Comparison of ENCODE assay signal across 32 cellular contexts in genomic region chr6:88679841-88680240, GRCh38.
"Had no signal": no experiment of that assay in that cellular context is flagged by ENCODE, and none has a peak within 500 bp of the region (broad histone marks: within the 10 kb centered on the region; RNA-seq: fewer than 3 reads in every experiment).

No MANE protein-coding gene starts in this region.

- H3K4me3 ChIP-seq: ascending aorta, body of pancreas, breast epithelium had no signal

- H3K4me3 Mint-ChIP-seq: activated CD4-positive, alpha-beta memory T cell treated with anti-CD3 and anti-CD28 coated beads for 36 hours; activated CD4-positive, alpha-beta T cell treated with anti-CD3 and anti-CD28 coated beads for 36 hours; activated CD4-positive, alpha-beta T cell treated with anti-CD3 and anti-CD28 coated beads, Interleukin-2, amount 10 ng/mL, durations not matched to agents 7 days and 5 days; activated CD8-positive, alpha-beta T cell treated with anti-CD3 and anti-CD28 coated beads for 36 hours; activated naive CD4-positive, alpha-beta T cell treated with anti-CD3 and anti-CD28 coated beads for 36 hours; activated naive CD8-positive, alpha-beta T cell treated with anti-CD3 and anti-CD28 coated beads for 36 hours; activated T-cell treated with anti-CD3 and anti-CD28 coated beads, Interleukin-2, amount 50 U/mL, for 4 hours; activated T-cell treated with anti-CD3 and anti-CD28 coated beads, Interleukin-2, amount 50 U/mL, for 72 hours; activated T-helper 1 cell treated with anti-CD3 and anti-CD28 coated beads, Interleukin-12 subunit alpha, Interleukin-12 subunit beta, Interleukin-2, Interleukin-4 antibody, amounts not matched to agents 30 ng/mL and 10 ng/mL and 1 ng/mL, durations not matched to agents 14 hours and 24 hours and 36 hours; activated T-helper 17 cell treated with anti-CD3 and anti-CD28 coated beads, Interleukin-2, amount 50 U/mL, for 72 hours; T-cell; T-helper 17 cell had no signal

- H3K27me3 Mint-ChIP-seq: activated CD4-positive, alpha-beta memory T cell treated with anti-CD3 and anti-CD28 coated beads for 36 hours; activated CD4-positive, alpha-beta T cell treated with anti-CD3 and anti-CD28 coated beads for 36 hours; activated CD4-positive, alpha-beta T cell treated with anti-CD3 and anti-CD28 coated beads, Interleukin-2, amount 10 ng/mL, durations not matched to agents 7 days and 5 days; activated CD8-positive, alpha-beta T cell treated with anti-CD3 and anti-CD28 coated beads for 36 hours; activated naive CD8-positive, alpha-beta T cell treated with anti-CD3 and anti-CD28 coated beads for 36 hours; activated T-helper 17 cell treated with anti-CD3 and anti-CD28 coated beads, Interleukin-2, amount 50 U/mL, for 72 hours; T-cell; T-helper 17 cell had no signal

- H3K4me1 Mint-ChIP-seq: activated CD4-positive, alpha-beta T cell treated with anti-CD3 and anti-CD28 coated beads for 36 hours; activated CD4-positive, alpha-beta T cell treated with anti-CD3 and anti-CD28 coated beads, Interleukin-2, amount 10 ng/mL, durations not matched to agents 7 days and 5 days had no signal

- FAIRE-seq: TTC549 had no signal

- H3K4me1 ChIP-seq: ascending aorta, body of pancreas, breast epithelium had no signal

- H3K36me3 ChIP-seq: brain microvascular endothelial cell, breast epithelium had no signal

- ATAC-seq: activated CD4-positive, alpha-beta T cell treated with anti-CD3 and anti-CD28 coated beads for 36 hours; activated CD4-positive, CD25-positive, alpha-beta regulatory T cell treated with anti-CD3 and anti-CD28 coated beads, Interleukin-2, amount 50 U/mL, for 24 hours; activated CD8-positive, alpha-beta T cell treated with anti-CD3 and anti-CD28 coated beads for 36 hours; activated naive CD4-positive, alpha-beta T cell treated with anti-CD3 and anti-CD28 coated beads, Interleukin-2, amount 50 U/mL, for 72 hours; activated T-cell treated with anti-CD3 and anti-CD28 coated beads, Interleukin-2, amount 50 U/mL, for 4 hours; activated T-cell treated with anti-CD3 and anti-CD28 coated beads, Interleukin-2, amount 50 U/mL, for 72 hours; activated T-helper 17 cell treated with anti-CD3 and anti-CD28 coated beads, Interleukin-2, amount 50 U/mL, for 72 hours; body of pancreas; T-cell; T-helper 17 cell had no signal

- H3K27me3 ChIP-seq: ascending aorta, body of pancreas, brain microvascular endothelial cell, breast epithelium had no signal

- H3K27ac Mint-ChIP-seq: activated CD4-positive, alpha-beta memory T cell treated with anti-CD3 and anti-CD28 coated beads for 36 hours; activated CD4-positive, alpha-beta T cell treated with anti-CD3 and anti-CD28 coated beads for 36 hours; activated CD4-positive, alpha-beta T cell treated with anti-CD3 and anti-CD28 coated beads, Interleukin-2, amount 10 ng/mL, durations not matched to agents 7 days and 5 days; activated CD8-positive, alpha-beta T cell treated with anti-CD3 and anti-CD28 coated beads for 36 hours; activated naive CD4-positive, alpha-beta T cell treated with anti-CD3 and anti-CD28 coated beads for 36 hours; activated naive CD4-positive, alpha-beta T cell treated with anti-CD3 and anti-CD28 coated beads, Interleukin-2, amount 50 U/mL, for 72 hours; activated naive CD8-positive, alpha-beta T cell treated with anti-CD3 and anti-CD28 coated beads for 36 hours; activated T-cell treated with anti-CD3 and anti-CD28 coated beads, Interleukin-2, amount 50 U/mL, for 72 hours; activated T-helper 1 cell treated with anti-CD3 and anti-CD28 coated beads, Interleukin-12 subunit alpha, Interleukin-12 subunit beta, Interleukin-2, Interleukin-4 antibody, amounts not matched to agents 30 ng/mL and 10 ng/mL and 1 ng/mL, durations not matched to agents 14 hours and 24 hours and 36 hours; T-cell had no signal

- H3K9me3 Mint-ChIP-seq: activated CD4-positive, alpha-beta memory T cell treated with anti-CD3 and anti-CD28 coated beads for 36 hours; activated CD4-positive, alpha-beta T cell treated with anti-CD3 and anti-CD28 coated beads, Interleukin-2, amount 10 ng/mL, durations not matched to agents 7 days and 5 days; activated CD8-positive, alpha-beta T cell treated with anti-CD3 and anti-CD28 coated beads for 36 hours; activated naive CD4-positive, alpha-beta T cell treated with anti-CD3 and anti-CD28 coated beads for 36 hours; activated T-cell treated with anti-CD3 and anti-CD28 coated beads, Interleukin-2, amount 50 U/mL, for 4 hours; activated T-cell treated with anti-CD3 and anti-CD28 coated beads, Interleukin-2, amount 50 U/mL, for 72 hours; activated T-helper 1 cell treated with anti-CD3 and anti-CD28 coated beads, Interleukin-12 subunit alpha, Interleukin-12 subunit beta, Interleukin-2, Interleukin-4 antibody, amounts not matched to agents 30 ng/mL and 10 ng/mL and 1 ng/mL, durations not matched to agents 14 hours and 24 hours and 36 hours; activated T-helper 17 cell treated with anti-CD3 and anti-CD28 coated beads, Interleukin-2, amount 50 U/mL, for 72 hours; T-cell had no signal

- H3K9me3 ChIP-seq: ascending aorta, body of pancreas, breast epithelium had no signal

- DNase-seq: activated CD4-positive, alpha-beta memory T cell treated with anti-CD3 and anti-CD28 coated beads for 36 hours; activated CD4-positive, alpha-beta T cell treated with anti-CD3 and anti-CD28 coated beads for 1 hour; activated CD4-positive, alpha-beta T cell treated with anti-CD3 and anti-CD28 coated beads for 36 hours; activated CD4-positive, alpha-beta T cell treated with anti-CD3 and anti-CD28 coated beads for 48 hours; activated CD4-positive, alpha-beta T cell treated with anti-CD3 and anti-CD28 coated beads, Interleukin-2, amount 10 ng/mL, durations not matched to agents 7 days and 5 days; activated CD4-positive, CD25-positive, alpha-beta regulatory T cell; activated CD8-positive, alpha-beta memory T cell treated with anti-CD3 and anti-CD28 coated beads, Interleukin-2, amount 50 U/mL, for 4 hours; activated CD8-positive, alpha-beta T cell treated with anti-CD3 and anti-CD28 coated beads for 36 hours; activated effector memory CD4-positive, alpha-beta T cell treated with anti-CD3 and anti-CD28 coated beads, Interleukin-2, amount 50 U/mL, for 16 hours; activated gamma-delta T cell treated with Interleukin-2 at 50 U/mL for 16 hours; activated naive CD4-positive, alpha-beta T cell; activated naive CD4-positive, alpha-beta T cell treated with anti-CD3 and anti-CD28 coated beads for 36 hours; activated naive CD4-positive, alpha-beta T cell treated with anti-CD3 and anti-CD28 coated beads, Interleukin-2, amount 50 U/mL, for 16 hours; activated naive CD8-positive, alpha-beta T cell treated with anti-CD3 and anti-CD28 coated beads for 36 hours; activated T-cell treated with anti-CD3 and anti-CD28 coated beads for 4 hours; activated T-cell treated with anti-CD3 and anti-CD28 coated beads, Interleukin-2, amount 50 U/mL, for 1 hour; activated T-cell treated with anti-CD3 and anti-CD28 coated beads, Interleukin-2, amount 50 U/mL, for 4 hours; activated T-cell treated with anti-CD3 and anti-CD28 coated beads, Interleukin-2, amount 50 U/mL, for 72 hours; amygdala; anterior cingulate cortex; body of pancreas; brain microvascular endothelial cell; central memory CD4-positive, alpha-beta T cell; T-cell; T-helper 17 cell had no signal
